ENCODE assay signal across 9 cellular contexts in the genomic region with DNA sequence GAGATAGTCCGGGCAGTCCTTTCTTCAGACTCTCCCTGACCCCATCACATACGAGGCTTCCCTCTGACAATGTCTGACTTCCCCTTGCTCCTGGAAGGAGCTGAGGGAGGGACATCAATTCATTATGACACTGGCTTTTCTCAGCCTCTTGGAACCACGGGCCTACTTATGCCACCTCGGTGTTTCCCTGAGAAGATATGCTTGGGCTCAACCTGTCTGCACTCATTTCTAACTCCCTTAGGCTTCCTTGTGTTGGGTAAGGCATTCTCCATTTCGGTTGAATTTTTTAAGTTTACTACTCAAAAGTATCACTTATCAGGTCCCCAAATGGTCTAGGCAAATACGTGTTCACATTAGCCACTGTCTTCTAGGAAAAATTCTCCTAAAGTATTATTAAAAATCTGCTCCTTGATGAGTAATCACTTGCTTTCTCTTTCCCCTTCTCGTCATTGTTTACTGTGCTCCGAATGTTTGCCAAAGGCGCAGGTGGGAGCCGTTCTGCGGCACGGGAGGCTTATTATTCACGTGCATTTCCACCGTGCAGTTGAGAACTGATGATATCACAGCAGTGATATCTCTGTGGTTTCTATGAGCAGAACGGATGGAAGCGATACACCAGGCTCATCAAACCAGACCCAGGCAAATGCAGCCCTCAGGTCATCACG. TPM values are rescaled to one million over a fixed set of nuclear protein-coding genes. Genes with fewer than 3 reads are reported as not detected.
A peak's percentile ranks its signal among the peaks of the same experiment; 100 is the strongest.
DNase-seq lines count a peak whose midpoint lies in the region; ATAC-seq and TF ChIP-seq lines count a peak whose summit lies in the region.
"Had no signal": no experiment of that assay in that cellular context is flagged by ENCODE, and none has a peak within 500 bp of the region (broad histone marks: within the 10 kb centered on the region; RNA-seq: fewer than 3 reads in every experiment).

No MANE protein-coding gene starts in this region.

- intact Hi-C loops in heart left ventricle (cut with DNase I) = no loop called here

- H3K4me3 ChIP-seq in Jurkat, Clone E6-1 (ENCODE audit: low read length) = peak overlapping the region; percentile 46
- H3K4me3 ChIP-seq in heart left ventricle = no peak overlapping the region

- H3K27ac Mint-ChIP-seq in T-helper 1 cell treated with Interleukin-12 subunit alpha and Interleukin-12 subunit beta and Interleukin-4 antibody, amounts not matched to agents 30 μg/mL and 1 μg/mL, for 36 hours = peak overlapping the region; percentile 98
- H3K27ac Mint-ChIP-seq in activated naive CD8-positive, alpha-beta T cell = peak overlapping the region; percentile 97

- no peaks in the 10 kb centered on the region for H3K9me3 ChIP-seq in heart left ventricle

- TF ChIP-seq POLR2A in heart left ventricle (IDR thresholded peaks at IDR 0.05) = no peak

- TF ChIP-seq CTCF in heart left ventricle (IDR thresholded peaks at IDR 0.05) = no peak

- WGBS in heart left ventricle, 4 donors = 79 to 90% (median 82%) methylated on average over 17 of the region's 17 CpGs

- peaks cover 9% of the 10 kb centered on the region for H3K9me3 Mint-ChIP-seq in T-helper 1 cell treated with Interleukin-12 subunit alpha and Interleukin-12 subunit beta and Interleukin-4 antibody, amounts not matched to agents 30 μg/mL and 1 μg/mL, for 36 hours
- H3K9me3 Mint-ChIP-seq in activated naive CD8-positive, alpha-beta T cell (ENCODE audit: low read depth) = no peaks in the 10 kb centered on the region

- H3K27me3 Mint-ChIP-seq in T-helper 1 cell treated with Interleukin-12 subunit alpha and Interleukin-12 subunit beta and Interleukin-4 antibody, amounts not matched to agents 30 μg/mL and 1 μg/mL, for 36 hours (ENCODE audit: low read depth) = no peaks in the 10 kb centered on the region
- H3K27me3 Mint-ChIP-seq in activated naive CD8-positive, alpha-beta T cell = no peaks in the 10 kb centered on the region

- no peaks in the 10 kb centered on the region for H3K36me3 ChIP-seq in heart left ventricle

- ATAC-seq in heart left ventricle (no peak), GM19463 (IDR thresholded peaks at IDR 0.05; ENCODE audit: unreplicated experiment) (no peak)

- peak; percentile 95 for DNase-seq in Jurkat, Clone E6-1 (ENCODE audit: low read depth, low spot score)
- DNase-seq in stimulated activated CD4-positive, alpha-beta T cell treated with anti-CD3 and anti-CD28 coated beads, TNF-alpha, amount 100 ng/mL, for 1 hour (ENCODE audit: low read depth in 3 of 3, low spot score in 1 of 3) = peak; percentile 50 to 63 (median 55)
- DNase-seq in heart left ventricle (no peak), nucleus accumbens (lab: John Stamatoyannopoulos, UW) (no peak), 8988T (no peak)

- H3K4me1 ChIP-seq in heart left ventricle = peaks cover 0 to 14% (median 0%) of the 10 kb centered on the region in 12 donors

- H3K27ac ChIP-seq in heart left ventricle = peak overlapping the region in 1 of 12 donors; percentile 68
- H3K27ac ChIP-seq: KMS-11 had no signal

- H3K36me3 Mint-ChIP-seq in T-helper 1 cell treated with Interleukin-12 subunit alpha and Interleukin-12 subunit beta and Interleukin-4 antibody, amounts not matched to agents 30 μg/mL and 1 μg/mL, for 36 hours (ENCODE audit: low read depth) = peaks cover 13% of the 10 kb centered on the region
- H3K36me3 Mint-ChIP-seq in activated naive CD8-positive, alpha-beta T cell = no peaks in the 10 kb centered on the region

- H3K4me3 Mint-ChIP-seq in T-helper 1 cell treated with Interleukin-12 subunit alpha and Interleukin-12 subunit beta and Interleukin-4 antibody, amounts not matched to agents 30 μg/mL and 1 μg/mL, for 36 hours = peak overlapping the region; percentile 89
- peak overlapping the region; percentile 80 for H3K4me3 Mint-ChIP-seq in activated naive CD8-positive, alpha-beta T cell

- H3K27me3 ChIP-seq in heart left ventricle = no peaks in the 10 kb centered on the region

- peaks cover 56% of the 10 kb centered on the region for H3K4me1 Mint-ChIP-seq in T-helper 1 cell treated with Interleukin-12 subunit alpha and Interleukin-12 subunit beta and Interleukin-4 antibody, amounts not matched to agents 30 μg/mL and 1 μg/mL, for 36 hours (ENCODE audit: low read depth)
- H3K4me1 Mint-ChIP-seq in activated naive CD8-positive, alpha-beta T cell (ENCODE audit: low read depth) = peaks cover 69% of the 10 kb centered on the region

RNA-seq across cellular contexts. Expression of a gene that starts 33.1 kb away (rescaled TPM):
- 54.2 TPM for polyA plus RNA-seq in Jurkat, Clone E6-1 (2012; ENCODE audit: insufficient read depth, insufficient read length)
- total RNA-seq in heart left ventricle = 10 to 100 TPM in 2 of 9 donors, 1 to 10 TPM in 7; 1.1 to 16.3 (median 2.5) TPM
- polyA plus RNA-seq in heart left ventricle = 1 to 10 TPM in 1 of 2 donors, under 1 TPM in 1; 0.80 to 1.2 TPM

Comparison
In these comparisons a context has a peak if more than half of its experiments do, and no peak if none do; other contexts are left out.
1. DNase-seq: peak in Jurkat, Clone E6-1 (single experiment) and stimulated activated CD4-positive, alpha-beta T cell treated with anti-CD3 and anti-CD28 coated beads, TNF-alpha, amount 100 ng/mL, for 1 hour (3 of 3); none in heart left ventricle (0 of 5), nucleus accumbens (0 of 56) and 8988T (single experiment).